Comparison of ENCODE assay signal across 8 cellular contexts in genomic region chr19:35592226-35592625, GRCh38. TPM values are rescaled to one million over a fixed set of nuclear protein-coding genes. Genes with fewer than 3 reads are reported as not detected.
DNase-seq lines count a peak whose midpoint lies in the region; ATAC-seq and TF ChIP-seq lines count a peak whose summit lies in the region.

No MANE protein-coding gene starts in this region.

- no peaks in the 10 kb centered on the region for H3K36me3 ChIP-seq in heart left ventricle
- no peaks in the 10 kb centered on the region for H3K36me3 ChIP-seq in right atrium auricular region
- no peaks in the 10 kb centered on the region for H3K36me3 ChIP-seq in brain microvascular endothelial cell (replicated peaks)

- H3K4me1 ChIP-seq in heart left ventricle (no peaks in the 10 kb centered on the region), right atrium auricular region (no peaks in the 10 kb centered on the region)

- in situ Hi-C loops in brain microvascular endothelial cell (cut with HindIII; ENCODE audit: low pct_ligation_motif_present, low sequenced_read_pairs): no loop called here

- ATAC-seq in heart left ventricle (no peak), HG03354 (IDR thresholded peaks at IDR 0.05; ENCODE audit: poor library complexity, severe bottlenecking, unreplicated experiment) (no peak), GM21423 (IDR thresholded peaks at IDR 0.05; ENCODE audit: unreplicated experiment) (no peak)

- no peaks in the 10 kb centered on the region for H3K9me3 ChIP-seq in heart left ventricle
- H3K9me3 ChIP-seq in right atrium auricular region: no peaks in the 10 kb centered on the region

- TF ChIP-seq CTCF in heart left ventricle (IDR thresholded peaks at IDR 0.05) (peak in 11 of 12 donors; percentile 15 to 49 (median 36)), right atrium auricular region (IDR thresholded peaks at IDR 0.05) (peak in 1 of 2 donors; percentile 50), brain microvascular endothelial cell (IDR thresholded peaks at IDR 0.05; ENCODE audit: low read depth, low read length, missing control alignments) (peak; percentile 57)

- peaks cover 0 to 26% (median 6%) of the 10 kb centered on the region in 9 donors for H3K27me3 ChIP-seq in heart left ventricle
- H3K27me3 ChIP-seq in right atrium auricular region: no peaks in the 10 kb centered on the region
- H3K27me3 ChIP-seq in brain microvascular endothelial cell (replicated peaks): no peaks in the 10 kb centered on the region

- DNase-seq in heart left ventricle (no peak), right atrium auricular region (ENCODE audit: low spot score) (no peak), NCI-H1105 treated with DMSO at 0.1 percent for 48 hours (lab: John Stamatoyannopoulos, UW) (peak; percentile 27), brain microvascular endothelial cell (no peak), medulla oblongata (ENCODE audit: extremely low spot score) (peak; percentile 25), NCI-H510A treated with DMSO at 0.1 percent for 48 hours (lab: John Stamatoyannopoulos, UW) (no peak)

- H3K27ac ChIP-seq in heart left ventricle: no peak overlapping the region
- H3K27ac ChIP-seq in right atrium auricular region: no peak overlapping the region
- H3K27ac ChIP-seq in brain microvascular endothelial cell: no peak overlapping the region

- intact Hi-C loops in heart left ventricle (cut with DNase I): loop anchor here in 3 of 10 donors (5.0 to 10.0 kb wide), 3 partner anchors 80 to 240 kb away; partner anchors contain the start of genes DMKN (in 1 of the 3) and FFAR3 (in 1 of the 3)

- H3K4me3 ChIP-seq in heart left ventricle (no peak overlapping the region), right atrium auricular region (no peak overlapping the region), brain microvascular endothelial cell (ENCODE audit: low read depth, low read length) (no peak overlapping the region)

- WGBS in heart left ventricle, 4 donors: 28 to 29% (median 28%) methylated on average over 8 of the region's 8 CpGs

- TF ChIP-seq POLR2A in heart left ventricle (IDR thresholded peaks at IDR 0.05): no peak

RNA-seq across cellular contexts. Expression of gene PMIS2, which starts 6.3 kb away (rescaled TPM):
- not detected for total RNA-seq in heart left ventricle
- not detected for polyA plus RNA-seq in heart left ventricle
- not detected for total RNA-seq in right atrium auricular region

RNA-seq across cellular contexts. Expression of gene HAUS5, which starts 20.3 kb away (rescaled TPM):
- total RNA-seq in heart left ventricle (1 to 10 TPM; 1.9 to 9.0 (median 3.9) TPM), right atrium auricular region (1 to 10 TPM; 2.2 to 3.9 TPM)
- 1 to 10 TPM; 3.8 to 4.9 TPM for polyA plus RNA-seq in heart left ventricle

RNA-seq across cellular contexts. Expression of gene ATP4A, which starts 28.8 kb away (rescaled TPM):
- total RNA-seq in heart left ventricle (not detected), right atrium auricular region (not detected)
- polyA plus RNA-seq in heart left ventricle: not detected

RNA-seq across cellular contexts. Expression of gene RBM42, which starts 36.6 kb away (rescaled TPM):
- total RNA-seq in heart left ventricle (10 to 100 TPM; 47.4 to 70.0 (median 57.5) TPM), right atrium auricular region (10 to 100 TPM; 40.4 to 52.4 TPM)
- polyA plus RNA-seq in heart left ventricle: 10 to 100 TPM; 63.1 to 89.2 TPM

RNA-seq across cellular contexts. Expression of gene TMEM147, which starts 46.8 kb away (rescaled TPM):
- total RNA-seq in heart left ventricle (100 to 1,000 TPM in 3 of 9 donors, 10 to 100 TPM in 6; 68.9 to 121 (median 81.6) TPM), right atrium auricular region (100 to 1,000 TPM in 1 of 2 donors, 10 to 100 TPM in 1; 93.3 to 106 TPM)
- polyA plus RNA-seq in heart left ventricle: 100 to 1,000 TPM; 103 to 191 TPM

Comparison
In these comparisons a context has a peak if more than half of its experiments do, and no peak if none do; other contexts are left out.
1. DNase-seq: peak in NCI-H1105 treated with DMSO at 0.1 percent for 48 hours (single experiment) and medulla oblongata (single experiment); none in heart left ventricle (0 of 5), right atrium auricular region (single experiment), brain microvascular endothelial cell (single experiment) and NCI-H510A treated with DMSO at 0.1 percent for 48 hours (single experiment).